ENCODE assay signal across 8 cellular contexts in genomic region chr13:80341098-80341701, GRCh38. TPM values are rescaled to one million over a fixed set of nuclear protein-coding genes. Genes with fewer than 3 reads are reported as not detected.
DNase-seq lines count a peak whose midpoint lies in the region; ATAC-seq and TF ChIP-seq lines count a peak whose summit lies in the region.

A gene with protein sequence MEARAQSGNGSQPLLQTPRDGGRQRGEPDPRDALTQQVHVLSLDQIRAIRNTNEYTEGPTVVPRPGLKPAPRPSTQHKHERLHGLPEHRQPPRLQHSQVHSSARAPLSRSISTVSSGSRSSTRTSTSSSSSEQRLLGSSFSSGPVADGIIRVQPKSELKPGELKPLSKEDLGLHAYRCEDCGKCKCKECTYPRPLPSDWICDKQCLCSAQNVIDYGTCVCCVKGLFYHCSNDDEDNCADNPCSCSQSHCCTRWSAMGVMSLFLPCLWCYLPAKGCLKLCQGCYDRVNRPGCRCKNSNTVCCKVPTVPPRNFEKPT (minus strand): TSS chr13:80341126. CDS start chr13:80337705, 3,421 bp downstream.

- H3K4me1 ChIP-seq in CD4-positive, alpha-beta memory T cell (ENCODE audit: insufficient read depth, low read length) = peaks cover 38% of the 10 kb centered on the region
- H3K4me1 ChIP-seq in muscle layer of duodenum (ENCODE audit: control insufficient read depth in 1 of 2, insufficient read depth in 2 of 2, low read length in 2 of 2) (peaks cover 0 to 4% of the 10 kb centered on the region in 2 donors), tibial artery (peaks cover 0 to 33% (median 10%) of the 10 kb centered on the region in 4 donors)

- intact Hi-C loops in CD4-positive, alpha-beta memory T cell (cut with micrococcal nuclease) = loop anchor here (5.0 kb wide), 1 partner anchor 934 kb away; the partner anchor contains the start of gene RBM26
- intact Hi-C loops in tibial artery (cut with DNase I; ENCODE audit: low total_unique reads) = loop anchor here (10.0 kb wide), 1 partner anchor 666 kb away; no protein-coding TSS in a partner anchor

- peak within 1 kb of the TSS in 1 of 2 donors; percentile 47 for H3K4me3 ChIP-seq in CD4-positive, alpha-beta memory T cell (ENCODE audit: low read length in 2 of 2)
- H3K4me3 ChIP-seq in fibroblast of pulmonary artery (replicated peaks; ENCODE audit: low read depth, low read length) (peak within 1 kb of the TSS; percentile 66), muscle layer of duodenum (ENCODE audit: low read depth in 1 of 2, low read length in 2 of 2) (peak within 1 kb of the TSS; percentile 79 to 99), tibial artery (peak within 1 kb of the TSS; percentile 77 to 80)

- peaks cover 0 to 6% (median 0%) of the 10 kb centered on the region in 8 donors for H3K9me3 Mint-ChIP-seq in CD4-positive, alpha-beta memory T cell
- no peaks in the 10 kb centered on the region for H3K9me3 Mint-ChIP-seq in activated T-cell treated with anti-CD3 and anti-CD28 coated beads, Interleukin-2, amount 50 U/mL, for 72 hours

- peaks cover 9 to 28% (median 19%) of the 10 kb centered on the region in 4 donors for H3K4me1 Mint-ChIP-seq in CD4-positive, alpha-beta memory T cell
- peaks cover 13% of the 10 kb centered on the region for H3K4me1 Mint-ChIP-seq in activated T-cell treated with anti-CD3 and anti-CD28 coated beads, Interleukin-2, amount 50 U/mL, for 72 hours (ENCODE audit: low read depth)

- H3K4me3 Mint-ChIP-seq in CD4-positive, alpha-beta memory T cell = peak within 1 kb of the TSS; percentile 80 to 86 (median 85)
- H3K4me3 Mint-ChIP-seq in activated T-cell treated with anti-CD3 and anti-CD28 coated beads, Interleukin-2, amount 50 U/mL, for 72 hours = peak within 1 kb of the TSS; percentile 64 to 77

- no peaks in the 10 kb centered on the region for H3K9me3 ChIP-seq in CD4-positive, alpha-beta memory T cell (ENCODE audit: control insufficient read depth in 1 of 2, low read length in 2 of 2)
- no peaks in the 10 kb centered on the region for H3K9me3 ChIP-seq in muscle layer of duodenum (ENCODE audit: control insufficient read depth in 1 of 2, low read length in 2 of 2)
- H3K9me3 ChIP-seq in tibial artery = no peaks in the 10 kb centered on the region

- POLR2A ChIA-PET in CD4-positive, alpha-beta memory T cell (lab: Charles Lee; ENCODE audit: partially characterized antibody) = no interaction called here

- ATAC-seq in GM19324 (IDR thresholded peaks at IDR 0.05; ENCODE audit: low FRiP score, unreplicated experiment) = peak; percentile 32
- peak; percentile 64 for ATAC-seq in HG03342 (IDR thresholded peaks at IDR 0.05; ENCODE audit: unreplicated experiment)
- peak; percentile 56 to 59 for ATAC-seq in activated T-cell treated with anti-CD3 and anti-CD28 coated beads, Interleukin-2, amount 50 U/mL, for 72 hours (replicated peaks in 1 of 2)

- CTCF ChIA-PET in CD4-positive, alpha-beta memory T cell (lab: Charles Lee; ENCODE audit: partially characterized antibody) = interaction anchor here (1.3 kb wide), 1 partner anchor 27 kb away, joined by 3 read pairs; no protein-coding TSS in a partner anchor

- no peaks in the 10 kb centered on the region for H3K36me3 ChIP-seq in CD4-positive, alpha-beta memory T cell (ENCODE audit: insufficient read depth, low read length)
- H3K36me3 ChIP-seq in muscle layer of duodenum (ENCODE audit: control insufficient read depth in 1 of 2, insufficient read depth in 2 of 2, low read length in 2 of 2) (peaks cover 6 to 9% of the 10 kb centered on the region in 2 donors), tibial artery (peaks cover 8 to 13% (median 11%) of the 10 kb centered on the region in 3 donors)

- H3K36me3 Mint-ChIP-seq in CD4-positive, alpha-beta memory T cell = no peaks in the 10 kb centered on the region
- H3K36me3 Mint-ChIP-seq in activated T-cell treated with anti-CD3 and anti-CD28 coated beads, Interleukin-2, amount 50 U/mL, for 72 hours (ENCODE audit: insufficient read depth in 2 of 2) = peaks cover 0 to 1% of the 10 kb centered on the region in 2 donors

- no peak within 1 kb of the TSS for H3K27ac ChIP-seq in CD4-positive, alpha-beta memory T cell (ENCODE audit: low read depth, low read length)
- H3K27ac ChIP-seq in muscle layer of duodenum (ENCODE audit: low read length) (peak within 1 kb of the TSS; percentile 98), tibial artery (peak within 1 kb of the TSS; percentile 89 to 93)

- H3K27ac Mint-ChIP-seq in CD4-positive, alpha-beta memory T cell = peak within 1 kb of the TSS in 1 of 7 donors; percentile 25
- no peak within 1 kb of the TSS for H3K27ac Mint-ChIP-seq in activated T-cell treated with anti-CD3 and anti-CD28 coated beads, Interleukin-2, amount 50 U/mL, for 72 hours

- peaks cover 20 to 28% of the 10 kb centered on the region in 2 donors for H3K27me3 Mint-ChIP-seq in CD4-positive, alpha-beta memory T cell
- peaks cover 42% of the 10 kb centered on the region for H3K27me3 Mint-ChIP-seq in activated T-cell treated with anti-CD3 and anti-CD28 coated beads, Interleukin-2, amount 50 U/mL, for 72 hours (ENCODE audit: low read depth)

- no peak for TF ChIP-seq CTCF in fibroblast of pulmonary artery (IDR thresholded peaks at IDR 0.05; ENCODE audit: low read length, missing control alignments)
- TF ChIP-seq CTCF in tibial artery (IDR thresholded peaks at IDR 0.05) = peak; percentile 24 to 34

- peaks cover 24% of the 10 kb centered on the region for H3K27me3 ChIP-seq in CD4-positive, alpha-beta memory T cell (ENCODE audit: insufficient read depth, low read length)
- H3K27me3 ChIP-seq in muscle layer of duodenum (ENCODE audit: low read depth, low read length) = no peaks in the 10 kb centered on the region
- no peaks in the 10 kb centered on the region for H3K27me3 ChIP-seq in tibial artery

- no peak for DNase-seq in CD4-positive, alpha-beta memory T cell
- DNase-seq in NCI-H446 (lab: John Stamatoyannopoulos, UW) (peak; percentile 35 to 74), fibroblast of pulmonary artery (ENCODE audit: low read depth) (peak; percentile 98), tibial artery (peak; percentile 96)
- peak; percentile 41 to 55 for DNase-seq in activated T-cell treated with anti-CD3 and anti-CD28 coated beads, Interleukin-2, amount 50 U/mL, for 72 hours

RNA-seq across cellular contexts. Expression of the gene that starts here (rescaled TPM):
- under 1 TPM; 0.38 to 0.42 TPM for total RNA-seq in CD4-positive, alpha-beta memory T cell
- not detected for polyA plus RNA-seq in CD4-positive, alpha-beta memory T cell
- total RNA-seq in activated T-cell treated with anti-CD3 and anti-CD28 coated beads, Interleukin-2, amount 50 U/mL, for 72 hours = under 1 TPM; 0.21 to 0.22 TPM

Comparison
In these comparisons a context has a peak if more than half of its experiments do, and no peak if none do; other contexts are left out.
1. Peak in DNase-seq and ATAC-seq in activated T-cell treated with anti-CD3 and anti-CD28 coated beads, Interleukin-2, amount 50 U/mL, for 72 hours; RNA of the gene not detected or under 1 TPM.
2. DNase-seq: peak in NCI-H446 (2 of 2), fibroblast of pulmonary artery (single experiment) and tibial artery (2 of 2); none in CD4-positive, alpha-beta memory T cell (0 of 5).
3. Peak in every context shown above with its lines, with median percentiles within 50 percentile points of each other: ATAC-seq.